Comparison of ENCODE assay signal across 12 cellular contexts in genomic region chr11:133946018-133946417, GRCh38. TPM values are rescaled to one million over a fixed set of nuclear protein-coding genes. Genes with fewer than 3 reads are reported as not detected.
DNase-seq lines count a peak whose midpoint lies in the region; ATAC-seq and TF ChIP-seq lines count a peak whose summit lies in the region.
"Had no signal": no experiment of that assay in that cellular context is flagged by ENCODE, and none has a peak within 500 bp of the region (broad histone marks: within the 10 kb centered on the region; RNA-seq: fewer than 3 reads in every experiment).

No MANE protein-coding gene starts in this region.

- intact Hi-C loops in mammary epithelial cell (cut with micrococcal nuclease) (no loop called here), sigmoid colon (cut with DNase I) (no loop called here)

- H3K4me2 ChIP-seq in DND-41 (ENCODE audit: insufficient read depth, low read length) = peak overlapping the region; percentile 46
- peak overlapping the region; percentile 68 for H3K4me2 ChIP-seq in mammary epithelial cell (ENCODE audit: insufficient read depth, low read depth, low read length)

- H3K4me1 Mint-ChIP-seq in activated CD8-positive, alpha-beta memory T cell treated with anti-CD3 and anti-CD28 coated beads, Interleukin-2, amount 10 ng/mL, durations not matched to agents 7 days and 5 days = peaks cover 70% of the 10 kb centered on the region
- peaks cover 21% of the 10 kb centered on the region for H3K4me1 Mint-ChIP-seq in type B pancreatic cell (ENCODE audit: unreplicated experiment)

- DNase-seq in activated CD8-positive, alpha-beta memory T cell treated with anti-CD3 and anti-CD28 coated beads, Interleukin-2, amount 10 ng/mL, durations not matched to agents 7 days and 5 days = no peak
- no peak for DNase-seq in activated CD8-positive, alpha-beta memory T cell treated with anti-CD3 and anti-CD28 coated beads for 24 hours
- DNase-seq in DND-41 (no peak), mammary epithelial cell (no peak), sigmoid colon (no peak), HuH-7 (ENCODE audit: low spot score) (no peak), NOMO-1 treated with DMSO at 0.1 percent for 48 hours (lab: John Stamatoyannopoulos, UW; ENCODE audit: unreplicated experiment) (no peak), type B pancreatic cell (ENCODE audit: extremely low spot score, unreplicated experiment) (no peak)
- DNase-seq: brain microvascular endothelial cell had no signal

- H3K4me3 ChIP-seq in DND-41 (ENCODE audit: low read depth in 1 of 2, low read length in 2 of 2) (peak overlapping the region in 1 of 2 experiments; percentile 44; a peak in 1 of 4 replicates), mammary epithelial cell (replicated peaks in 1 of 3; ENCODE audit: insufficient read depth in 1 of 3, low read depth in 2 of 3, low read length in 3 of 3) (no peak overlapping the region), sigmoid colon (no peak overlapping the region)
- H3K4me3 ChIP-seq: mucosa of descending colon had no signal

- no TSS peak for BruUV-seq in mammary epithelial cell (replicated peaks; lab: Mats Ljungman, UMichigan)

- H3K9me3 ChIP-seq in DND-41 (ENCODE audit: insufficient read depth, low read length, severe bottlenecking) = no peaks in the 10 kb centered on the region
- H3K9me3 ChIP-seq in mammary epithelial cell (replicated peaks; ENCODE audit: insufficient read depth, low read length) = no peaks in the 10 kb centered on the region
- H3K9me3 ChIP-seq in sigmoid colon = no peaks in the 10 kb centered on the region
- H3K9me3 ChIP-seq: mucosa of descending colon, upper lobe of left lung had no signal

- peaks cover 5% of the 10 kb centered on the region; the same call in 1 of the 2 replicates for H3K79me2 ChIP-seq in DND-41 (ENCODE audit: insufficient read depth, low read length)
- H3K79me2 ChIP-seq in mammary epithelial cell (ENCODE audit: insufficient read depth, low read length) = no peaks in the 10 kb centered on the region

- TF ChIP-seq POLR2A in sigmoid colon (IDR thresholded peaks at IDR 0.05) = no peak

- H3K9ac ChIP-seq in DND-41 (ENCODE audit: low read depth, low read length) (peak overlapping the region; percentile 37), mammary epithelial cell (ENCODE audit: insufficient read depth, low read length) (no peak overlapping the region)

- H3K27ac Mint-ChIP-seq in activated CD8-positive, alpha-beta memory T cell treated with anti-CD3 and anti-CD28 coated beads, Interleukin-2, amount 10 ng/mL, durations not matched to agents 7 days and 5 days = no peak overlapping the region
- H3K27ac Mint-ChIP-seq in type B pancreatic cell = no peak overlapping the region

- H4K20me1 ChIP-seq in DND-41 (ENCODE audit: insufficient read depth, low read length) = peaks cover 74% of the 10 kb centered on the region
- H4K20me1 ChIP-seq in mammary epithelial cell (ENCODE audit: insufficient read depth, low read length) = no peaks in the 10 kb centered on the region

- H3K36me3 Mint-ChIP-seq in activated CD8-positive, alpha-beta memory T cell treated with anti-CD3 and anti-CD28 coated beads, Interleukin-2, amount 10 ng/mL, durations not matched to agents 7 days and 5 days = peaks cover 18% of the 10 kb centered on the region
- H3K36me3 Mint-ChIP-seq in type B pancreatic cell = no peaks in the 10 kb centered on the region

- H3K36me3 ChIP-seq in DND-41 (ENCODE audit: insufficient read depth, low read length) (peaks cover 21% of the 10 kb centered on the region), mammary epithelial cell (ENCODE audit: insufficient read depth, low read length) (no peaks in the 10 kb centered on the region), sigmoid colon (peaks cover 0 to 26% (median 13%) of the 10 kb centered on the region in 4 donors)
- H3K36me3 ChIP-seq: brain microvascular endothelial cell, upper lobe of left lung had no signal

- no peak for ATAC-seq in activated CD8-positive, alpha-beta memory T cell treated with anti-CD3 and anti-CD28 coated beads, Interleukin-2, amount 10 ng/mL, durations not matched to agents 7 days and 5 days
- no peak for ATAC-seq in DND-41 (ENCODE audit: insufficient read depth, low read depth)

- no peak for TF ChIP-seq EP300 in sigmoid colon (IDR thresholded peaks at IDR 0.05)

- no peak for TF ChIP-seq CTCF in DND-41 (IDR thresholded peaks at IDR 0.05; ENCODE audit: borderline replicate concordance, extremely low read depth, low read length, poor library complexity, severe bottlenecking)
- TF ChIP-seq CTCF in mammary epithelial cell (conservative IDR thresholded peaks at IDR 0.05 in 1 of 2, IDR thresholded peaks at IDR 0.05 in 1 of 2; ENCODE audit: extremely low read depth in 1 of 2, insufficient read depth in 1 of 2, low read depth in 1 of 2, low read length in 2 of 2) = no peak
- no peak for TF ChIP-seq CTCF in sigmoid colon (IDR thresholded peaks at IDR 0.05)
- TF ChIP-seq CTCF in type B pancreatic cell (conservative IDR thresholded peaks at IDR 0.05) = no peak

- in situ Hi-C loops in mammary epithelial cell (cut with MboI; ENCODE audit: low sequenced_read_pairs in 2 of 2) = loop anchor here in 1 of 2 donors (25.0 kb wide), 1 partner anchor 91 kb away; no protein-coding TSS in a partner anchor

- dilution Hi-C loops in mammary epithelial cell (cut with HindIII; ENCODE audit: low sequenced_read_pairs) = no loop called here

- no peak overlapping the region for H2AFZ ChIP-seq in DND-41 (ENCODE audit: low read depth, low read length)
- H2AFZ ChIP-seq in mammary epithelial cell (ENCODE audit: low read depth, low read length) = no peak overlapping the region

- 90% methylated on average over 21 of the region's 21 CpGs for WGBS in mammary epithelial cell (ENCODE audit: low coverage, missing lambda C conversion rate)
- 87 to 90% methylated on average over 20 to 21 of the region's 21 CpGs for WGBS in sigmoid colon, 2 donors

- H3K4me1 ChIP-seq in DND-41 (ENCODE audit: insufficient read depth, low read length) (peaks cover 57% of the 10 kb centered on the region), mammary epithelial cell (ENCODE audit: insufficient read depth, low read length) (peaks cover 21% of the 10 kb centered on the region), sigmoid colon (peaks cover 0 to 65% (median 62%) of the 10 kb centered on the region in 4 donors)

- CTCF ChIA-PET in activated CD8-positive, alpha-beta memory T cell treated with anti-CD3 and anti-CD28 coated beads, Interleukin-2, amount 10 ng/mL, durations not matched to agents 7 days and 5 days (lab: Charles Lee) = interaction anchor here (0.5 to 6.6 kb wide), 5 partner anchors 11 to 1599 kb away, joined by 3 to 63 read pairs (median 10); partner anchors contain the start of gene IGSF9B
- CTCF ChIA-PET in mammary epithelial cell (lab: Charles Lee; ENCODE audit: low non-redundant PET) = no interaction called here

- H3K27me3 Mint-ChIP-seq in activated CD8-positive, alpha-beta memory T cell treated with anti-CD3 and anti-CD28 coated beads, Interleukin-2, amount 10 ng/mL, durations not matched to agents 7 days and 5 days = no peaks in the 10 kb centered on the region
- peaks cover 17% of the 10 kb centered on the region for H3K27me3 Mint-ChIP-seq in type B pancreatic cell

- peak overlapping the region; percentile 74 for H3K27ac ChIP-seq in DND-41 (ENCODE audit: low read length)
- no peak overlapping the region for H3K27ac ChIP-seq in mammary epithelial cell (ENCODE audit: insufficient read depth, low read depth, low read length)
- peak overlapping the region; percentile 36 to 98 (median 66) for H3K27ac ChIP-seq in sigmoid colon
- H3K27ac ChIP-seq: brain microvascular endothelial cell had no signal

- H3K4me3 Mint-ChIP-seq in activated CD8-positive, alpha-beta memory T cell treated with anti-CD3 and anti-CD28 coated beads, Interleukin-2, amount 10 ng/mL, durations not matched to agents 7 days and 5 days = peak overlapping the region; percentile 74
- H3K4me3 Mint-ChIP-seq in type B pancreatic cell = no peak overlapping the region

- no peaks in the 10 kb centered on the region for H3K9me3 Mint-ChIP-seq in activated CD8-positive, alpha-beta memory T cell treated with anti-CD3 and anti-CD28 coated beads, Interleukin-2, amount 10 ng/mL, durations not matched to agents 7 days and 5 days (ENCODE audit: low read depth)
- no peaks in the 10 kb centered on the region for H3K9me3 Mint-ChIP-seq in type B pancreatic cell

- H3K27me3 ChIP-seq in DND-41 (ENCODE audit: insufficient read depth, low read length, poor library complexity) (no peaks in the 10 kb centered on the region), mammary epithelial cell (ENCODE audit: insufficient read depth, low read length) (no peaks in the 10 kb centered on the region), sigmoid colon (no peaks in the 10 kb centered on the region)

RNA-seq across cellular contexts. Expression of gene IGSF9B, which starts 10.8 kb away (rescaled TPM):
- total RNA-seq in activated CD8-positive, alpha-beta memory T cell treated with anti-CD3 and anti-CD28 coated beads, Interleukin-2, amount 10 ng/mL, durations not matched to agents 7 days and 5 days = 10 to 100 TPM; 19.6 to 34.5 TPM
- total RNA-seq in mammary epithelial cell = 1 to 10 TPM in 1 of 2 donors, under 1 TPM in 1; 0.33 to 1.2 TPM
- 1.1 TPM for polyA plus RNA-seq in mammary epithelial cell
- 26.3 TPM for polyA minus RNA-seq in mammary epithelial cell
- 10 to 100 TPM; 12.5 to 53.7 (median 19.0) TPM for total RNA-seq in sigmoid colon
- polyA plus RNA-seq in sigmoid colon = 1 to 10 TPM in 1 of 3 donors, under 1 TPM in 1, not detected in 1; under 0.01 to 4.4 TPM
- 6.6 and 10.6 TPM in 2 replicates for total RNA-seq in type B pancreatic cell (ENCODE audit: low replicate concordance)
- polyA plus RNA-seq: fibroblast of lung had no signal
